Comparison of ENCODE assay signal across 1 cellular context in the genomic region with DNA sequence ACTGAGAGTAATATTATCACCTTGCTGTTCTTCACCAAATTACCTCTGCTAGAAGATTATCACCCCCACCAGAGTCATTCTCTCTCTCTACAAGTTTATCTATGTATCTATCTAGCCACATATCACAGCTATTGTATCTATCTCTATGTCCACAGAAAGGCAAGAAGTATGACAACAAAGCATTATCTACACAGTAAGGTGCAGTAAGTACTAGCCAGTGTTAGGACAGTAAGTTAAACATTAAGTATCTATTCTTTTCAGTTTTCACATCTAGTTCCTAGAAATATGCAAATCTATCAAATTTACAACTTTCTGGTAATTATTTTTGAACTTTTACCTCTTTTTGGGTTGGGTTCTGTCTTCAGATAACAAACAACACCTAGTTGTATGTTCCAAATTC.
TF ChIP-seq lines count a peak whose summit lies in the region.

No MANE protein-coding gene starts in this region.

TF ChIP-seq in GM12878, 131 proteins besides CTCF, POLR2A, EP300 and RAD21:
- no peak for TF ChIP-seq ZNF24 (IDR thresholded peaks at IDR 0.05)
- TF ChIP-seq WRNIP1 (IDR thresholded peaks at IDR 0.05; ENCODE audit: borderline replicate concordance, low read depth, low read length), result no peak
- TF ChIP-seq SREBF2 (IDR thresholded peaks at IDR 0.05; ENCODE audit: low read length), result no peak
- TF ChIP-seq CBX3 (IDR thresholded peaks at IDR 0.05; ENCODE audit: borderline replicate concordance, low read depth), result no peak
- no peak for TF ChIP-seq SIN3A (IDR thresholded peaks at IDR 0.05; ENCODE audit: low read depth, low read length)
- TF ChIP-seq, protein P1, sequence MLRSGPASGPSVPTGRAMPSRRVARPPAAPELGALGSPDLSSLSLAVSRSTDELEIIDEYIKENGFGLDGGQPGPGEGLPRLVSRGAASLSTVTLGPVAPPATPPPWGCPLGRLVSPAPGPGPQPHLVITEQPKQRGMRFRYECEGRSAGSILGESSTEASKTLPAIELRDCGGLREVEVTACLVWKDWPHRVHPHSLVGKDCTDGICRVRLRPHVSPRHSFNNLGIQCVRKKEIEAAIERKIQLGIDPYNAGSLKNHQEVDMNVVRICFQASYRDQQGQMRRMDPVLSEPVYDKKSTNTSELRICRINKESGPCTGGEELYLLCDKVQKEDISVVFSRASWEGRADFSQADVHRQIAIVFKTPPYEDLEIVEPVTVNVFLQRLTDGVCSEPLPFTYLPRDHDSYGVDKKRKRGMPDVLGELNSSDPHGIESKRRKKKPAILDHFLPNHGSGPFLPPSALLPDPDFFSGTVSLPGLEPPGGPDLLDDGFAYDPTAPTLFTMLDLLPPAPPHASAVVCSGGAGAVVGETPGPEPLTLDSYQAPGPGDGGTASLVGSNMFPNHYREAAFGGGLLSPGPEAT (IDR thresholded peaks at IDR 0.05; ENCODE audit: low read depth), result no peak
- no peak for TF ChIP-seq IKZF2 (IDR thresholded peaks at IDR 0.05)
- TF ChIP-seq NKRF (conservative IDR thresholded peaks at IDR 0.05), result no peak
- no peak for TF ChIP-seq NR2F1 (conservative IDR thresholded peaks at IDR 0.05)
- no peak for TF ChIP-seq TAF1 (IDR thresholded peaks at IDR 0.05; ENCODE audit: borderline replicate concordance, low read depth, low read length)
- no peak for TF ChIP-seq USF2 (IDR thresholded peaks at IDR 0.05; ENCODE audit: borderline replicate concordance, low read depth, low read length)
